Comparison of ENCODE assay signal across 17 cellular contexts in genomic region chr18:76346490-76347130, GRCh38.
DNase-seq lines count a peak whose midpoint lies in the region; ATAC-seq and TF ChIP-seq lines count a peak whose summit lies in the region.
"Had no signal": no experiment of that assay in that cellular context is flagged by ENCODE, and none has a peak within 500 bp of the region (broad histone marks: within the 10 kb centered on the region; RNA-seq: fewer than 3 reads in every experiment).

No MANE protein-coding gene starts in this region.

- ATAC-seq in stimulated activated naive CD8-positive, alpha-beta T cell treated with anti-CD3 and anti-CD28 coated beads, Interleukin-15, amount 100 ng/mL, for 72 hours: peak; percentile 18
- no peak for ATAC-seq in stimulated activated naive CD8-positive, alpha-beta T cell treated with anti-CD3 and anti-CD28 coated beads, Interleukin-15, Interleukin-2, amounts not matched to agents 100 U/mL and 50 U/mL, for 24 hours
- ATAC-seq: HepG2 had no signal

- no peaks in the 10 kb centered on the region for H3K4me1 ChIP-seq in neural progenitor cell
- no peaks in the 10 kb centered on the region for H3K4me1 ChIP-seq in endodermal cell (ENCODE audit: control insufficient read depth, insufficient read depth, low read length)
- H3K4me1 ChIP-seq in right atrium auricular region: peaks cover 0 to 4% of the 10 kb centered on the region in 2 donors
- H3K4me1 ChIP-seq in stomach: peaks cover 12 to 24% (median 16%) of the 10 kb centered on the region in 4 donors
- H3K4me1 ChIP-seq: HAP-1 had no signal

- H3K27ac Mint-ChIP-seq in stimulated activated naive CD8-positive, alpha-beta T cell treated with anti-CD3 and anti-CD28 coated beads, Interleukin-15, amount 100 ng/mL, for 72 hours: no peak overlapping the region
- H3K27ac Mint-ChIP-seq in neural progenitor cell (peak overlapping the region; percentile 31), endodermal cell (no peak overlapping the region)
- H3K27ac Mint-ChIP-seq: CD4-positive, alpha-beta memory T cell had no signal

- H3K36me3 ChIP-seq in neural progenitor cell (no peaks in the 10 kb centered on the region), endodermal cell (ENCODE audit: control insufficient read depth, insufficient read depth, low read length) (no peaks in the 10 kb centered on the region), right atrium auricular region (no peaks in the 10 kb centered on the region), stomach (no peaks in the 10 kb centered on the region)
- H3K36me3 ChIP-seq: HAP-1 had no signal

- no peak for TF ChIP-seq CTCF in neural progenitor cell (IDR thresholded peaks at IDR 0.05)
- TF ChIP-seq CTCF in endodermal cell (conservative IDR thresholded peaks at IDR 0.05): no peak
- no peak for TF ChIP-seq CTCF in right atrium auricular region (IDR thresholded peaks at IDR 0.05)
- TF ChIP-seq CTCF in stomach (IDR thresholded peaks at IDR 0.05): no peak

- H3K79me2 ChIP-seq in neural progenitor cell (ENCODE audit: low read depth): no peaks in the 10 kb centered on the region

- H3K4me1 Mint-ChIP-seq in stimulated activated naive CD8-positive, alpha-beta T cell treated with anti-CD3 and anti-CD28 coated beads, Interleukin-15, amount 100 ng/mL, for 72 hours: peaks cover 11% of the 10 kb centered on the region
- H3K4me1 Mint-ChIP-seq in neural progenitor cell (peaks cover 16% of the 10 kb centered on the region), endodermal cell (peaks cover 15% of the 10 kb centered on the region)

- DNase-seq in stimulated activated naive CD8-positive, alpha-beta T cell treated with anti-CD3 and anti-CD28 coated beads, Interleukin-15, amount 100 ng/mL, for 72 hours: no peak
- DNase-seq in stimulated activated naive CD8-positive, alpha-beta T cell treated with anti-CD3 and anti-CD28 coated beads, Interleukin-15, Interleukin-2, amounts not matched to agents 100 U/mL and 50 U/mL, for 24 hours: no peak
- peak; percentile 44 for DNase-seq in ecto neural progenitor cell (ENCODE audit: low spot score)
- no peak for DNase-seq in neural progenitor cell (ENCODE audit: low spot score)
- DNase-seq in T-helper 2 cell: no peak
- no peak for DNase-seq in endodermal cell
- no peak for DNase-seq in right atrium auricular region (ENCODE audit: low spot score)
- DNase-seq in stomach: no peak
- DNase-seq: ACHN; CD4-positive, alpha-beta memory T cell; DMS153; DMS79 treated with DMSO at 0.1 percent for 48 hours; EL; GOT3 had no signal

- H3K9ac ChIP-seq in neural progenitor cell (no peak overlapping the region), endodermal cell (ENCODE audit: extremely low read depth, low read length, poor library complexity, severe bottlenecking) (no peak overlapping the region)

- no peak for TF ChIP-seq EP300 in stomach (IDR thresholded peaks at IDR 0.05)

- intact Hi-C loops in stomach (cut with DNase I; ENCODE audit: low total_unique reads): no loop called here

- peaks cover 8% of the 10 kb centered on the region for H3F3A ChIP-seq in neural progenitor cell (ENCODE audit: low read depth)

- H3K27me3 ChIP-seq in neural progenitor cell: no peaks in the 10 kb centered on the region
- H3K27me3 ChIP-seq in endodermal cell (ENCODE audit: control insufficient read depth, insufficient read depth, low read length, poor library complexity, severe bottlenecking): no peaks in the 10 kb centered on the region
- no peaks in the 10 kb centered on the region for H3K27me3 ChIP-seq in right atrium auricular region
- no peaks in the 10 kb centered on the region for H3K27me3 ChIP-seq in stomach

- WGBS in endodermal cell (ENCODE audit: insufficient coverage in 1 of 2, insufficient read length in 1 of 2), 2 experiments: 94 to 96% methylated on average over 15 to 29 of the region's 29 CpGs
- WGBS in stomach, 5 donors: 93 to 96% (median 95%) methylated on average over 18 to 29 of the region's 29 CpGs

- H3K9me3 ChIP-seq in neural progenitor cell (ENCODE audit: low read depth) (no peaks in the 10 kb centered on the region), endodermal cell (ENCODE audit: control insufficient read depth, low read length) (no peaks in the 10 kb centered on the region), right atrium auricular region (no peaks in the 10 kb centered on the region), stomach (no peaks in the 10 kb centered on the region)
- H3K9me3 ChIP-seq: HAP-1 had no signal

- H3K36me3 Mint-ChIP-seq in neural progenitor cell (no peaks in the 10 kb centered on the region), endodermal cell (ENCODE audit: low read depth) (no peaks in the 10 kb centered on the region)
- H3K36me3 Mint-ChIP-seq: CD4-positive, alpha-beta memory T cell had no signal

- no peak for TF ChIP-seq POLR2A in stomach (IDR thresholded peaks at IDR 0.05)

- peaks cover 18% of the 10 kb centered on the region for H3K27me3 Mint-ChIP-seq in stimulated activated naive CD8-positive, alpha-beta T cell treated with anti-CD3 and anti-CD28 coated beads, Interleukin-15, amount 100 ng/mL, for 72 hours
- peaks cover 3% of the 10 kb centered on the region for H3K27me3 Mint-ChIP-seq in neural progenitor cell (ENCODE audit: insufficient read depth, low read depth)
- H3K27me3 Mint-ChIP-seq in endodermal cell (ENCODE audit: insufficient read depth): no peaks in the 10 kb centered on the region
- H3K27me3 Mint-ChIP-seq: CD4-positive, alpha-beta memory T cell had no signal

- H3K27ac ChIP-seq in neural progenitor cell (no peak overlapping the region), endodermal cell (ENCODE audit: low read depth, low read length) (no peak overlapping the region), right atrium auricular region (no peak overlapping the region), stomach (no peak overlapping the region)
- H3K27ac ChIP-seq: C4-2B had no signal

- no peaks in the 10 kb centered on the region for H3K9me3 Mint-ChIP-seq in stimulated activated naive CD8-positive, alpha-beta T cell treated with anti-CD3 and anti-CD28 coated beads, Interleukin-15, amount 100 ng/mL, for 72 hours
- H3K9me3 Mint-ChIP-seq in neural progenitor cell (no peaks in the 10 kb centered on the region), endodermal cell (no peaks in the 10 kb centered on the region)
- H3K9me3 Mint-ChIP-seq: CD4-positive, alpha-beta memory T cell had no signal

- no peaks in the 10 kb centered on the region for H4K20me1 ChIP-seq in neural progenitor cell (ENCODE audit: low read depth)

- no peak overlapping the region for H2AFZ ChIP-seq in neural progenitor cell (replicated peaks)

- H3K4me3 Mint-ChIP-seq in stimulated activated naive CD8-positive, alpha-beta T cell treated with anti-CD3 and anti-CD28 coated beads, Interleukin-15, amount 100 ng/mL, for 72 hours: no peak overlapping the region
- H3K4me3 Mint-ChIP-seq in neural progenitor cell: no peak overlapping the region
- no peak overlapping the region for H3K4me3 Mint-ChIP-seq in endodermal cell
- H3K4me3 Mint-ChIP-seq: CD4-positive, alpha-beta memory T cell had no signal

- H3K4me3 ChIP-seq in neural progenitor cell (no peak overlapping the region), endodermal cell (ENCODE audit: low read length) (no peak overlapping the region), right atrium auricular region (no peak overlapping the region), stomach (no peak overlapping the region)
- H3K4me3 ChIP-seq: HAP-1 had no signal

- H3K4me2 ChIP-seq in neural progenitor cell: no peak overlapping the region
